Comparison of ENCODE assay signal across 14 cellular contexts in genomic region chr6:26400626-26401025, GRCh38. TPM values are rescaled to one million over a fixed set of nuclear protein-coding genes. Genes with fewer than 3 reads are reported as not detected.
A peak's percentile ranks its signal among the peaks of the same experiment; 100 is the strongest.
DNase-seq lines count a peak whose midpoint lies in the region; ATAC-seq, FAIRE-seq and TF ChIP-seq lines count a peak whose summit lies in the region.
"Had no signal": no experiment of that assay in that cellular context is flagged by ENCODE, and none has a peak within 500 bp of the region (broad histone marks: within the 10 kb centered on the region; RNA-seq: fewer than 3 reads in every experiment).

No MANE protein-coding gene starts in this region.

- no peak overlapping the region for H3K4me3 ChIP-seq in K562
- H3K4me3 ChIP-seq in ovary, result no peak overlapping the region

- TF ChIP-seq EP300 in K562 (IDR thresholded peaks at IDR 0.05; ENCODE audit: low read length) (peak; percentile 17; the same call in 1 of the 2 replicates), ovary (IDR thresholded peaks at IDR 0.05) (no peak)

- TF ChIP-seq CTCF in K562 (IDR thresholded peaks at IDR 0.05 in 2 of 3, conservative IDR thresholded peaks at IDR 0.05 in 1 of 3; ENCODE audit: insufficient read depth in 2 of 3, low read depth in 1 of 3, low read length in 3 of 3) (no peak), ovary (IDR thresholded peaks at IDR 0.05) (no peak)

- no peak for DNase-seq in activated naive CD4-positive, alpha-beta T cell treated with anti-CD3 and anti-CD28 coated beads, Interleukin-2, amount 50 U/mL, for 72 hours (ENCODE audit: low spot score in 2 of 2)
- no peak for DNase-seq in activated naive CD4-positive, alpha-beta T cell treated with Interleukin-2 at 50 U/mL for 16 hours
- DNase-seq in NOMO-1 treated with dmso at 0.1 percent for 144 hours (lab: John Stamatoyannopoulos, UW; ENCODE audit: unreplicated experiment) (peak; percentile 28), K562 (ENCODE audit: extremely low read depth in 1 of 4, low spot score in 3 of 4) (peak in 1 of 4 experiments; percentile 50), Right ventricle myocardium superior (no peak), dedifferentiated amniotic fluid mesenchymal stem cell (ENCODE audit: extremely low spot score) (no peak), ovary (no peak)
- DNase-seq: BE2C, H7, islet precursor cell had no signal

- no peaks in the 10 kb centered on the region for H3K79me2 ChIP-seq in K562 (ENCODE audit: control insufficient read depth, insufficient read depth, low read length)

- no peaks in the 10 kb centered on the region for H3K36me3 ChIP-seq in K562 (ENCODE audit: control insufficient read depth, insufficient read depth, low read length)
- no peaks in the 10 kb centered on the region for H3K36me3 ChIP-seq in ovary
- H3K36me3 ChIP-seq: BE2C, vagina had no signal

- H3K27ac ChIP-seq in K562 (ENCODE audit: extremely low read depth, low read depth, low read length) (no peak overlapping the region), ovary (no peak overlapping the region)

- no TSS peak for BruUV-seq in K562 (replicated peaks; lab: Mats Ljungman, UMichigan)

- H3K27me3 ChIP-seq in K562 (ENCODE audit: control insufficient read depth in 2 of 2, insufficient read depth in 2 of 2, low read length in 2 of 2) (no peaks in the 10 kb centered on the region), ovary (no peaks in the 10 kb centered on the region)
- H3K27me3 ChIP-seq: BE2C, vagina had no signal

- WGBS in K562 (ENCODE audit: insufficient coverage, low coverage, missing lambda C conversion rate), result 19% methylated on average over 2 of the region's 2 CpGs
- 68 to 90% (median 88%) methylated on average over 2 of the region's 2 CpGs for WGBS in ovary, 3 donors

- in situ Hi-C loops in K562 (cut with MboI), result no loop called here

- peaks cover 19 to 20% of the 10 kb centered on the region in 2 donors for H3K36me3 Mint-ChIP-seq in activated naive CD4-positive, alpha-beta T cell treated with anti-CD3 and anti-CD28 coated beads, Interleukin-2, amount 50 U/mL, for 72 hours

- peaks cover 3 to 24% of the 10 kb centered on the region in 2 experiments for H3K4me1 ChIP-seq in K562 (replicated peaks in 1 of 2; ENCODE audit: control insufficient read depth in 2 of 2, insufficient read depth in 2 of 2, low read length in 2 of 2)
- peaks cover 2% of the 10 kb centered on the region for H3K4me1 ChIP-seq in ovary (ENCODE audit: insufficient read depth)

- peak overlapping the region; percentile 93; the same call in 1 of the 2 replicates for H3K4me2 ChIP-seq in K562 (ENCODE audit: insufficient read depth, low read length)

- H3K9me3 ChIP-seq in K562 (replicated peaks; ENCODE audit: control insufficient read depth, insufficient read depth, low read depth, low read length) (no peaks in the 10 kb centered on the region), ovary (no peaks in the 10 kb centered on the region)
- H3K9me3 ChIP-seq: BE2C, vagina had no signal

- H3K9me3 Mint-ChIP-seq in activated naive CD4-positive, alpha-beta T cell treated with anti-CD3 and anti-CD28 coated beads, Interleukin-2, amount 50 U/mL, for 72 hours, result no peaks in the 10 kb centered on the region

- POLR2A ChIA-PET in K562 (lab: Yijun Ruan, JAX), result interaction anchor here (0.9 kb wide), 1 partner anchor 132 kb away, joined by 3 read pairs; no protein-coding TSS in a partner anchor

- H3K9me1 ChIP-seq in K562 (ENCODE audit: control insufficient read depth, insufficient read depth, low read length), result no peaks in the 10 kb centered on the region

- TF ChIP-seq POLR2A in K562 (conservative IDR thresholded peaks at IDR 0.05) (no peak), ovary (IDR thresholded peaks at IDR 0.05) (no peak)

- H2AFZ ChIP-seq in K562 (ENCODE audit: low read depth, low read length), result peak overlapping the region; percentile 99

- intact Hi-C loops in K562 (cut with micrococcal nuclease) (no loop called here), Right ventricle myocardium superior (cut with DNase I) (no loop called here), ovary (cut with DNase I) (no loop called here)

- ATAC-seq in activated naive CD4-positive, alpha-beta T cell treated with anti-CD3 and anti-CD28 coated beads, Interleukin-2, amount 50 U/mL, for 72 hours, result no peak
- ATAC-seq in K562 (peak; percentile 25), Right ventricle myocardium superior (ENCODE audit: poor library complexity) (no peak), HG03108 (IDR thresholded peaks at IDR 0.05; ENCODE audit: unreplicated experiment) (no peak)

- CTCF ChIA-PET in K562 (lab: Yijun Ruan, JAX; ENCODE audit: low intra/inter-chr PET ratio), result no interaction called here

- H3K27ac Mint-ChIP-seq in activated naive CD4-positive, alpha-beta T cell treated with anti-CD3 and anti-CD28 coated beads, Interleukin-2, amount 50 U/mL, for 72 hours, result peak overlapping the region; percentile 37 to 94

- TF ChIP-seq RAD21 in K562 (CRISPR knock-in tag; conservative IDR thresholded peaks at IDR 0.05 in 1 of 2, IDR thresholded peaks at IDR 0.05 in 1 of 2), result no peak

- peak overlapping the region; percentile 1 to 53; a peak in 2 of 4 replicates for H3K9ac ChIP-seq in K562 (ENCODE audit: insufficient read depth in 1 of 2, low read depth in 2 of 2, low read length in 2 of 2)

- no peaks in the 10 kb centered on the region for H4K20me1 ChIP-seq in K562 (replicated peaks; ENCODE audit: control insufficient read depth, insufficient read depth, low read length)

- no peak for FAIRE-seq in K562 (lab: Jason Lieb, UNC)
- FAIRE-seq: colon, TTC549 had no signal

RNA-seq across cellular contexts. Expression of gene BTN3A1, which starts 1.4 kb away (rescaled TPM):
- total RNA-seq in activated naive CD4-positive, alpha-beta T cell treated with anti-CD3 and anti-CD28 coated beads, Interleukin-2, amount 50 U/mL, for 72 hours, result 10 to 100 TPM; 47.8 to 79.8 TPM
- total RNA-seq in K562 (2011; cell fraction: chromatin; rRNA removed; ENCODE audit: low replicate concordance), result 27.1 and 31.9 TPM in 2 replicates
- total RNA-seq in K562 (2011; cell fraction: nucleolus; rRNA removed), result 9.3 and 13.9 TPM in 2 replicates
- 16.0 and 21.1 TPM in 2 replicates for total RNA-seq in K562 (2011; cell fraction: nucleoplasm; rRNA removed)
- 2.8 and 3.6 TPM in 2 replicates for total RNA-seq in K562 (2014; rRNA removed)
- 4.3 and 4.7 TPM in 2 replicates for total RNA-seq in K562 (2014; rRNA removed; fragmentation: Illumina TruSeq; extraction: Trizol)
- total RNA-seq in K562 (2015; rRNA removed; fragmentation: Illumina TruSeq; extraction: Trizol), result 3.4 and 3.7 TPM in 2 replicates
- total RNA-seq in K562 (2021), result 3.9 and 4.2 TPM in 2 replicates
- polyA plus RNA-seq in K562 (2011; rRNA removed), result 8.5 and 11.2 TPM in 2 replicates
- polyA plus RNA-seq in K562 (2011; cell fraction: cytosol; rRNA removed), result 2.8 and 4.4 TPM in 2 replicates
- polyA plus RNA-seq in K562 (2011; cell fraction: nucleus; rRNA removed), result 26.6 and 31.8 TPM in 2 replicates
- polyA plus RNA-seq in K562 (2012), result 3.9 and 10.6 TPM in 2 replicates
- polyA plus RNA-seq in K562 (2014; fragmentation: Illumina TruSeq; extraction: Trizol), result 4.2 and 4.7 TPM in 2 replicates
- polyA plus RNA-seq in K562 (2014; fragmentation: Nextera tagmentation; extraction: Ambion mirVana), result 1 to 10 TPM in 1 of 2 experiments, under 1 TPM in 1; 0.84 to 2.5 TPM
- 4.0 and 4.1 TPM in 2 replicates for polyA plus RNA-seq in K562 (2014; rRNA removed)
- 9.1 and 10.0 TPM in 2 replicates for polyA minus RNA-seq in K562 (2011; rRNA and poly(A)+ RNA removed)
- 1.5 and 3.4 TPM in 2 replicates for polyA minus RNA-seq in K562 (2011; cell fraction: cytosol; rRNA and poly(A)+ RNA removed)
- polyA minus RNA-seq in K562 (2011; cell fraction: nucleus; rRNA and poly(A)+ RNA removed), result 6.9 and 12.1 TPM in 2 replicates
- 9.0 TPM for total RNA-seq in Right ventricle myocardium superior
- total RNA-seq in ovary, result 10 to 100 TPM; 11.0 to 33.4 (median 18.4) TPM
- 10 to 100 TPM; 14.5 to 64.5 TPM for polyA plus RNA-seq in ovary

RNA-seq across cellular contexts. Expression of gene BTN2A2, which starts 17.7 kb away (rescaled TPM):
- 10 to 100 TPM; 23.5 to 43.5 TPM for total RNA-seq in activated naive CD4-positive, alpha-beta T cell treated with anti-CD3 and anti-CD28 coated beads, Interleukin-2, amount 50 U/mL, for 72 hours
- 52.6 and 53.2 TPM in 2 replicates for total RNA-seq in K562 (2011; cell fraction: chromatin; rRNA removed; ENCODE audit: low replicate concordance)
- total RNA-seq in K562 (2011; cell fraction: nucleolus; rRNA removed), result 31.5 and 32.4 TPM in 2 replicates
- 41.5 and 49.2 TPM in 2 replicates for total RNA-seq in K562 (2011; cell fraction: nucleoplasm; rRNA removed)
- total RNA-seq in K562 (2014; rRNA removed), result 5.9 and 8.1 TPM in 2 replicates
- total RNA-seq in K562 (2014; rRNA removed; fragmentation: Illumina TruSeq; extraction: Trizol), result 10.0 and 10.1 TPM in 2 replicates
- total RNA-seq in K562 (2015; rRNA removed; fragmentation: Illumina TruSeq; extraction: Trizol), result 7.9 and 8.6 TPM in 2 replicates
- total RNA-seq in K562 (2021), result 10.1 and 11.5 TPM in 2 replicates
- polyA plus RNA-seq in K562 (2011; rRNA removed), result 15.5 and 17.1 TPM in 2 replicates
- 11.3 and 11.6 TPM in 2 replicates for polyA plus RNA-seq in K562 (2011; cell fraction: cytosol; rRNA removed)
- 46.8 and 65.8 TPM in 2 replicates for polyA plus RNA-seq in K562 (2011; cell fraction: nucleus; rRNA removed)
- 8.6 and 14.3 TPM in 2 replicates for polyA plus RNA-seq in K562 (2012)
- 9.1 and 9.3 TPM in 2 replicates for polyA plus RNA-seq in K562 (2014; fragmentation: Illumina TruSeq; extraction: Trizol)
- polyA plus RNA-seq in K562 (2014; fragmentation: Nextera tagmentation; extraction: Ambion mirVana), result 10 to 100 TPM in 1 of 2 experiments, 1 to 10 TPM in 1; 8.4 to 11.7 TPM
- 10.2 and 11.9 TPM in 2 replicates for polyA plus RNA-seq in K562 (2014; rRNA removed)
- polyA minus RNA-seq in K562 (2011; rRNA and poly(A)+ RNA removed), result 22.6 and 30.6 TPM in 2 replicates
- 6.9 and 8.7 TPM in 2 replicates for polyA minus RNA-seq in K562 (2011; cell fraction: cytosol; rRNA and poly(A)+ RNA removed)
- polyA minus RNA-seq in K562 (2011; cell fraction: nucleus; rRNA and poly(A)+ RNA removed), result 23.0 and 33.8 TPM in 2 replicates
- 4.9 TPM for total RNA-seq in Right ventricle myocardium superior
- 10 to 100 TPM; 10.7 to 23.0 (median 13.7) TPM for total RNA-seq in ovary
- polyA plus RNA-seq in ovary, result 10 to 100 TPM in 1 of 2 donors, 1 to 10 TPM in 1; 7.3 to 15.1 TPM

RNA-seq across cellular contexts. Expression of gene BTN3A2, which starts 35.6 kb away (rescaled TPM):
- 100 to 1,000 TPM in 1 of 2 donors, 10 to 100 TPM in 1; 78.2 to 121 TPM for total RNA-seq in activated naive CD4-positive, alpha-beta T cell treated with anti-CD3 and anti-CD28 coated beads, Interleukin-2, amount 50 U/mL, for 72 hours
- 20.7 and 24.8 TPM in 2 replicates for total RNA-seq in K562 (2011; cell fraction: chromatin; rRNA removed; ENCODE audit: low replicate concordance)
- total RNA-seq in K562 (2011; cell fraction: nucleolus; rRNA removed), result 11.8 and 12.0 TPM in 2 replicates
- total RNA-seq in K562 (2011; cell fraction: nucleoplasm; rRNA removed), result 14.7 and 20.5 TPM in 2 replicates
- 2.7 and 3.1 TPM in 2 replicates for total RNA-seq in K562 (2014; rRNA removed)
- 5.8 and 6.8 TPM in 2 replicates for total RNA-seq in K562 (2014; rRNA removed; fragmentation: Illumina TruSeq; extraction: Trizol)
- 4.4 and 5.3 TPM in 2 replicates for total RNA-seq in K562 (2015; rRNA removed; fragmentation: Illumina TruSeq; extraction: Trizol)
- 5.1 and 6.4 TPM in 2 replicates for total RNA-seq in K562 (2021)
- 10.1 and 11.2 TPM in 2 replicates for polyA plus RNA-seq in K562 (2011; rRNA removed)
- polyA plus RNA-seq in K562 (2011; cell fraction: cytosol; rRNA removed), result 3.7 and 5.9 TPM in 2 replicates
- polyA plus RNA-seq in K562 (2011; cell fraction: nucleus; rRNA removed), result 19.2 and 19.7 TPM in 2 replicates
- polyA plus RNA-seq in K562 (2012), result 5.5 and 7.0 TPM in 2 replicates
- 6.1 and 7.6 TPM in 2 replicates for polyA plus RNA-seq in K562 (2014; fragmentation: Illumina TruSeq; extraction: Trizol)
- 1 to 10 TPM; 3.5 to 7.5 TPM for polyA plus RNA-seq in K562 (2014; fragmentation: Nextera tagmentation; extraction: Ambion mirVana)
- 6.2 and 7.7 TPM in 2 replicates for polyA plus RNA-seq in K562 (2014; rRNA removed)
- polyA minus RNA-seq in K562 (2011; rRNA and poly(A)+ RNA removed), result 15.3 and 16.2 TPM in 2 replicates
- 4.1 and 5.9 TPM in 2 replicates for polyA minus RNA-seq in K562 (2011; cell fraction: cytosol; rRNA and poly(A)+ RNA removed)
- 4.7 and 11.4 TPM in 2 replicates for polyA minus RNA-seq in K562 (2011; cell fraction: nucleus; rRNA and poly(A)+ RNA removed)
- 12.8 TPM for total RNA-seq in Right ventricle myocardium superior
- 10 to 100 TPM in 6 of 7 donors, 1 to 10 TPM in 1; 9.9 to 36.5 (median 16.5) TPM for total RNA-seq in ovary
- 10 to 100 TPM; 22.9 to 45.7 TPM for polyA plus RNA-seq in ovary

RNA-seq across cellular contexts. Expression of gene BTN3A3, which starts 39.7 kb away (rescaled TPM):
- total RNA-seq in activated naive CD4-positive, alpha-beta T cell treated with anti-CD3 and anti-CD28 coated beads, Interleukin-2, amount 50 U/mL, for 72 hours, result 10 to 100 TPM; 49.7 to 63.8 TPM
- total RNA-seq in K562 (2011; cell fraction: chromatin; rRNA removed; ENCODE audit: low replicate concordance), result 19.6 and 24.0 TPM in 2 replicates
- total RNA-seq in K562 (2011; cell fraction: nucleolus; rRNA removed), result 4.6 and 4.8 TPM in 2 replicates
- 16.4 and 24.1 TPM in 2 replicates for total RNA-seq in K562 (2011; cell fraction: nucleoplasm; rRNA removed)
- total RNA-seq in K562 (2014; rRNA removed), result 0.45 and 1.0 TPM in 2 replicates
- 1.2 and 1.4 TPM in 2 replicates for total RNA-seq in K562 (2014; rRNA removed; fragmentation: Illumina TruSeq; extraction: Trizol)
- 0.98 and 1.3 TPM in 2 replicates for total RNA-seq in K562 (2015; rRNA removed; fragmentation: Illumina TruSeq; extraction: Trizol)
- total RNA-seq in K562 (2021), result 1.4 and 1.5 TPM in 2 replicates
- 3.5 and 7.6 TPM in 2 replicates for polyA plus RNA-seq in K562 (2011; rRNA removed)
- 0.51 and 1.6 TPM in 2 replicates for polyA plus RNA-seq in K562 (2011; cell fraction: cytosol; rRNA removed)
- 24.8 and 44.0 TPM in 2 replicates for polyA plus RNA-seq in K562 (2011; cell fraction: nucleus; rRNA removed)
- 1.1 and 3.0 TPM in 2 replicates for polyA plus RNA-seq in K562 (2012)
- polyA plus RNA-seq in K562 (2014; fragmentation: Illumina TruSeq; extraction: Trizol), result 0.71 and 1.00 TPM in 2 replicates
- under 1 TPM; 0.21 to 0.41 TPM for polyA plus RNA-seq in K562 (2014; fragmentation: Nextera tagmentation; extraction: Ambion mirVana)
- 1.1 and 1.3 TPM in 2 replicates for polyA plus RNA-seq in K562 (2014; rRNA removed)
- polyA minus RNA-seq in K562 (2011; rRNA and poly(A)+ RNA removed), result 5.6 and 15.4 TPM in 2 replicates
- polyA minus RNA-seq in K562 (2011; cell fraction: cytosol; rRNA and poly(A)+ RNA removed), result 0.19 and 0.82 TPM in 2 replicates
- 3.4 and 18.0 TPM in 2 replicates for polyA minus RNA-seq in K562 (2011; cell fraction: nucleus; rRNA and poly(A)+ RNA removed)
- 9.1 TPM for total RNA-seq in Right ventricle myocardium superior
- 10 to 100 TPM; 13.6 to 19.5 (median 18.0) TPM for total RNA-seq in ovary
- polyA plus RNA-seq in ovary, result 10 to 100 TPM; 13.8 to 72.3 TPM

RNA-seq across cellular contexts. Expression of gene BTN2A1, which starts 57.1 kb away (rescaled TPM):
- total RNA-seq in activated naive CD4-positive, alpha-beta T cell treated with anti-CD3 and anti-CD28 coated beads, Interleukin-2, amount 50 U/mL, for 72 hours, result 10 to 100 TPM; 21.8 to 37.0 TPM
- 41.4 and 45.8 TPM in 2 replicates for total RNA-seq in K562 (2011; cell fraction: chromatin; rRNA removed; ENCODE audit: low replicate concordance)
- 30.1 and 32.4 TPM in 2 replicates for total RNA-seq in K562 (2011; cell fraction: nucleolus; rRNA removed)
- 28.4 and 29.5 TPM in 2 replicates for total RNA-seq in K562 (2011; cell fraction: nucleoplasm; rRNA removed)
- total RNA-seq in K562 (2014; rRNA removed), result 6.7 and 6.8 TPM in 2 replicates
- 17.2 and 17.6 TPM in 2 replicates for total RNA-seq in K562 (2014; rRNA removed; fragmentation: Illumina TruSeq; extraction: Trizol)
- 15.9 and 16.2 TPM in 2 replicates for total RNA-seq in K562 (2015; rRNA removed; fragmentation: Illumina TruSeq; extraction: Trizol)
- 13.0 and 13.5 TPM in 2 replicates for total RNA-seq in K562 (2021)
- 18.9 and 23.2 TPM in 2 replicates for polyA plus RNA-seq in K562 (2011; rRNA removed)
- polyA plus RNA-seq in K562 (2011; cell fraction: cytosol; rRNA removed), result 13.3 and 16.1 TPM in 2 replicates
- 33.9 and 39.5 TPM in 2 replicates for polyA plus RNA-seq in K562 (2011; cell fraction: nucleus; rRNA removed)
- 12.6 and 22.3 TPM in 2 replicates for polyA plus RNA-seq in K562 (2012)
- 19.4 and 22.1 TPM in 2 replicates for polyA plus RNA-seq in K562 (2014; fragmentation: Illumina TruSeq; extraction: Trizol)
- polyA plus RNA-seq in K562 (2014; fragmentation: Nextera tagmentation; extraction: Ambion mirVana), result 10 to 100 TPM in 1 of 2 experiments, 1 to 10 TPM in 1; 7.0 to 16.4 TPM
- polyA plus RNA-seq in K562 (2014; rRNA removed), result 18.0 and 21.7 TPM in 2 replicates
- 22.7 and 32.0 TPM in 2 replicates for polyA minus RNA-seq in K562 (2011; rRNA and poly(A)+ RNA removed)
- 6.4 and 8.2 TPM in 2 replicates for polyA minus RNA-seq in K562 (2011; cell fraction: cytosol; rRNA and poly(A)+ RNA removed)
- 11.0 and 19.7 TPM in 2 replicates for polyA minus RNA-seq in K562 (2011; cell fraction: nucleus; rRNA and poly(A)+ RNA removed)
- 12.5 TPM for total RNA-seq in Right ventricle myocardium superior
- total RNA-seq in ovary, result 10 to 100 TPM in 6 of 7 donors, 1 to 10 TPM in 1; 9.0 to 23.2 (median 17.7) TPM
- polyA plus RNA-seq in ovary, result 10 to 100 TPM; 20.5 to 33.3 TPM
